Comparison of ENCODE assay signal across 1 cellular context in genomic region chr17:75174996-75175395, GRCh38.
A peak's percentile ranks its signal among the peaks of the same experiment; 100 is the strongest.
TF ChIP-seq lines count a peak whose summit lies in the region.

No MANE protein-coding gene starts in this region.

TF ChIP-seq in H1, 55 proteins besides CTCF, POLR2A, EP300 and RAD21:
- TF ChIP-seq KDM5A (IDR thresholded peaks at IDR 0.05; ENCODE audit: low read length) (no peak), HDAC2 (IDR thresholded peaks at IDR 0.05; ENCODE audit: borderline replicate concordance in 1 of 2, low read depth in 2 of 2, low read length in 2 of 2) (no peak), POLR2AphosphoS5 (IDR thresholded peaks at IDR 0.05; ENCODE audit: low read depth, low read length) (peak; percentile 20; the same call in 1 of the 2 replicates)
TF ChIP-seq in H1: peak in this region for 1.
